ENCODE assay signal across 20 cellular contexts in the genomic region with DNA sequence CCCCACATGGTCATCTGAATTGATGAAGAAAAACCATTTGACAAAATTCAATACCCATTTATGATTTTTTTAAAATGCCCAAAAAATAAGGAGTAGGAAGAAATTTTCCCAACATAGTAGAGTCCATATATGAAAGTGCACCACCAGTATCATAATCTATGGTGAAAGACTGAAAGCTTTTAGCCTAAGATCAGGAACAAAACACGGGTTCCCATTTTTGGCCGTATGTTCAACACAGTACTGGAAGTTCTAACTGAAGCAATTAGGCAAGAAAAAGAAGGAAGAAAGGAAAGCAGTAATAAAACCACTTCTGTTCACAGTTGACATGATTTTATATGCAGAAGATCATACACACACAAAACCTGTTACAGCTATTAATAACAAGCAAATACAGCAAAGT.
"Had no signal": no experiment of that assay in that cellular context is flagged by ENCODE, and none has a peak within 500 bp of the region (broad histone marks: within the 10 kb centered on the region; RNA-seq: fewer than 3 reads in every experiment).

No MANE protein-coding gene starts in this region.

- H3K9me3 ChIP-seq: adrenal gland, gastroesophageal sphincter, suprapubic skin, transverse colon had no signal

- H3K27ac ChIP-seq: adrenal gland, gastroesophageal sphincter, parathyroid adenoma, suprapubic skin, transverse colon had no signal

- H3K27me3 ChIP-seq: adrenal gland, gastroesophageal sphincter, suprapubic skin had no signal

- H3K4me3 ChIP-seq: adrenal gland, gastroesophageal sphincter, smooth muscle cell, suprapubic skin, transverse colon had no signal

- ATAC-seq: activated naive CD4-positive, alpha-beta T cell treated with anti-CD3 and anti-CD28 coated beads, Interleukin-2, amount 50 U/mL, for 72 hours; esophagus mucosa; gastroesophageal sphincter; naive thymus-derived CD4-positive, alpha-beta T cell; sciatic nerve; stimulated activated naive CD8-positive, alpha-beta T cell treated with anti-CD3 and anti-CD28 coated beads, Interleukin-15, amount 100 ng/mL, for 72 hours had no signal

- H3K36me3 ChIP-seq: adrenal gland, gastroesophageal sphincter, suprapubic skin, transverse colon had no signal

- H3K4me1 ChIP-seq: adrenal gland, gastroesophageal sphincter, parathyroid adenoma, suprapubic skin, transverse colon had no signal

- DNase-seq: activated CD4-positive, alpha-beta memory T cell treated with anti-CD3 and anti-CD28 coated beads for 36 hours; activated CD4-positive, alpha-beta T cell treated with anti-CD3 and anti-CD28 coated beads for 4 hours; activated gamma-delta T cell treated with Interleukin-2 at 50 U/mL for 16 hours; activated T-cell treated with anti-CD3 and anti-CD28 coated beads for 4 hours; effector CD8-positive, alpha-beta T cell; immature natural killer cell; kidney glomerular epithelial cell; mesendoderm; naive thymus-derived CD4-positive, alpha-beta T cell; stimulated activated CD4-positive, alpha-beta T cell treated with anti-CD3 and anti-CD28 coated beads, Interleukin-4, amount 100 ng/mL, for 1 hour; stimulated activated naive CD8-positive, alpha-beta T cell treated with anti-CD3 and anti-CD28 coated beads, Interleukin-15, amount 100 ng/mL, for 72 hours; transverse colon had no signal
